Comparison of ENCODE assay signal across 8 cellular contexts in genomic region chr1:213989740-213990472, GRCh38. TPM values are rescaled to one million over a fixed set of nuclear protein-coding genes. Genes with fewer than 3 reads are reported as not detected.
DNase-seq lines count a peak whose midpoint lies in the region; FAIRE-seq and TF ChIP-seq lines count a peak whose summit lies in the region.

No MANE protein-coding gene starts in this region.

- H3K4me1 Mint-ChIP-seq in Caco-2 (ENCODE audit: low read depth, unreplicated experiment) = peaks cover 16% of the 10 kb centered on the region

- BruUV-seq in Caco-2 (replicated peaks; lab: Mats Ljungman, UMichigan) = no TSS peak

- no peak for TF ChIP-seq CTCF in Caco-2 (IDR thresholded peaks at IDR 0.05; ENCODE audit: insufficient read depth in 1 of 2, low read depth in 1 of 2, low read length in 1 of 2, severe bottlenecking in 1 of 2, unreplicated experiment in 1 of 2)
- no peak for TF ChIP-seq CTCF in astrocyte of the spinal cord (IDR thresholded peaks at IDR 0.05; ENCODE audit: low read depth, low read length)

- FAIRE-seq in GM19239 (lab: Jason Lieb, UNC) = no peak

- intact Hi-C loops in Caco-2 (cut with micrococcal nuclease; ENCODE audit: unreplicated experiment) = loop anchor here (2.0 to 10.0 kb wide), 4 partner anchors 61 to 865 kb away; no protein-coding TSS in a partner anchor

- H3K4me3 Mint-ChIP-seq in Caco-2 (ENCODE audit: unreplicated experiment) = peak overlapping the region; percentile 99

- peaks cover 5% of the 10 kb centered on the region for H3K27me3 Mint-ChIP-seq in Caco-2 (ENCODE audit: insufficient read depth, unreplicated experiment)

- no peak overlapping the region for H3K27ac Mint-ChIP-seq in Caco-2 (ENCODE audit: unreplicated experiment)

- H3K27me3 ChIP-seq in Caco-2 (replicated peaks; ENCODE audit: control insufficient read depth, insufficient read depth, low read length) (no peaks in the 10 kb centered on the region), mucosa of stomach (ENCODE audit: control insufficient read depth, insufficient read depth, low read length) (peaks cover 55% of the 10 kb centered on the region)

- H3K9me3 ChIP-seq in Caco-2 (no peaks in the 10 kb centered on the region), mucosa of stomach (ENCODE audit: control insufficient read depth, low read length) (no peaks in the 10 kb centered on the region)

- peaks cover 10% of the 10 kb centered on the region for H3K4me1 ChIP-seq in Caco-2
- peaks cover 11% of the 10 kb centered on the region for H3K4me1 ChIP-seq in mucosa of stomach (ENCODE audit: control insufficient read depth, insufficient read depth, low read length)

- no peaks in the 10 kb centered on the region for H3K9me3 Mint-ChIP-seq in Caco-2 (ENCODE audit: unreplicated experiment)

- peak overlapping the region; percentile 56 for H3K9ac ChIP-seq in mucosa of stomach (ENCODE audit: low read length)

- H3K4me3 ChIP-seq in Caco-2 (ENCODE audit: low read depth, low read length) (peak overlapping the region; percentile 63), astrocyte of the spinal cord (ENCODE audit: low read depth, low read length) (peak overlapping the region; percentile 64), mucosa of stomach (ENCODE audit: low read length) (no peak overlapping the region)

- H3K36me3 ChIP-seq in Caco-2 (ENCODE audit: control insufficient read depth, insufficient read depth, low read length) (no peaks in the 10 kb centered on the region), mucosa of stomach (ENCODE audit: control insufficient read depth, insufficient read depth, low read length) (no peaks in the 10 kb centered on the region)

- peaks cover 10% of the 10 kb centered on the region for H3K36me3 Mint-ChIP-seq in Caco-2 (ENCODE audit: insufficient read depth, unreplicated experiment)

- in situ Hi-C loops in astrocyte of the spinal cord (cut with HindIII; ENCODE audit: low sequenced_read_pairs) = no loop called here

- POLR2A ChIA-PET in Caco-2 (lab: Charles Lee) = no interaction called here

- DNase-seq in Caco-2 (no peak), NCI-H1694 treated with DMSO at 0.1 percent for 48 hours (lab: John Stamatoyannopoulos, UW) (peak; percentile 79), astrocyte of the spinal cord (ENCODE audit: low read depth, low spot score) (no peak), D341Med (ENCODE audit: low spot score) (no peak), occipital lobe (lab: John Stamatoyannopoulos, UW) (no peak), GM19239 (ENCODE audit: insufficient read length, low spot score) (no peak), dermis blood vessel endothelial cell (no peak)

- CTCF ChIA-PET in Caco-2 (lab: Charles Lee) = interaction anchor here (0.7 to 1.6 kb wide), 3 partner anchors 133 to 857 kb away, joined by 3 to 11 read pairs (median 3); no protein-coding TSS in a partner anchor

RNA-seq across cellular contexts. Expression of gene PROX1, which starts 2.1 kb away (rescaled TPM):
- total RNA-seq in Caco-2 (2022) = 17.6 and 24.5 TPM in 2 replicates
- total RNA-seq in occipital lobe = 14.8 TPM
- 45.8 and 114 TPM in 2 replicates for total RNA-seq in dermis blood vessel endothelial cell
